In genomic region chr10:71963756-71964668, GRCh38 we compare ENCODE assay signal across 8 cellular contexts. TPM values are rescaled to one million over a fixed set of nuclear protein-coding genes. Genes with fewer than 3 reads are reported as not detected.
DNase-seq lines count a peak whose midpoint lies in the region; ATAC-seq and TF ChIP-seq lines count a peak whose summit lies in the region.

TSS of gene CHST3 (plus strand) at chr10:71964395. CDS start at chr10:72005843, 41,448 bp downstream.

- H3K36me3 Mint-ChIP-seq in memory B cell, result peaks cover 2% of the 10 kb centered on the region

- H3K4me1 ChIP-seq in endocrine pancreas (ENCODE audit: control insufficient read depth, insufficient read depth, low read length) (no peaks in the 10 kb centered on the region), testis (peaks cover 36% of the 10 kb centered on the region)

- peaks cover 3% of the 10 kb centered on the region for H3K9me3 Mint-ChIP-seq in memory B cell

- H3K4me1 Mint-ChIP-seq in memory B cell, result peaks cover under 1% of the 10 kb centered on the region

- intact Hi-C loops in testis (cut with DNase I; ENCODE audit: low total_unique reads), result loop anchor here (10.0 kb wide), 2 partner anchors 81 to 371 kb away; no protein-coding TSS in a partner anchor

- peak; percentile 70 for DNase-seq in activated CD8-positive, alpha-beta memory T cell treated with anti-CD3 and anti-CD28 coated beads for 24 hours
- no peak for DNase-seq in activated CD8-positive, alpha-beta memory T cell treated with anti-CD3 and anti-CD28 coated beads, Interleukin-2, amount 50 U/mL, for 4 hours
- DNase-seq in SK-N-MC (ENCODE audit: low read depth, low spot score), result no peak
- DNase-seq in memory B cell (ENCODE audit: low spot score in 2 of 2), result no peak
- peak; percentile 69 for DNase-seq in testis
- DNase-seq in COR-L47 (lab: John Stamatoyannopoulos, UW), result no peak

- 0 to 1% methylated on average over 12 to 67 of the region's 88 CpGs for WGBS in testis, 2 donors

- no peak for TF ChIP-seq CTCF in testis (IDR thresholded peaks at IDR 0.05)

- H3K27ac ChIP-seq in SK-N-MC, result no peak within 1 kb of the TSS
- peak within 1 kb of the TSS; percentile 94 to 97 for H3K27ac ChIP-seq in testis

- H3K27me3 ChIP-seq in endocrine pancreas (ENCODE audit: control insufficient read depth, insufficient read depth, low read length), result no peaks in the 10 kb centered on the region
- no peaks in the 10 kb centered on the region for H3K27me3 ChIP-seq in testis

- H3K4me3 Mint-ChIP-seq in memory B cell, result peak within 1 kb of the TSS; percentile 51

- no peaks in the 10 kb centered on the region for H3K9me3 ChIP-seq in SK-N-MC (ENCODE audit: low read depth, low read length)
- no peaks in the 10 kb centered on the region for H3K9me3 ChIP-seq in endocrine pancreas (ENCODE audit: control insufficient read depth, low read length)
- H3K9me3 ChIP-seq in testis, result no peaks in the 10 kb centered on the region

- peaks cover 32% of the 10 kb centered on the region for H3K27me3 Mint-ChIP-seq in memory B cell

- TF ChIP-seq POLR2A in testis (IDR thresholded peaks at IDR 0.05), result no peak

- H3K9ac ChIP-seq in SK-N-MC (ENCODE audit: insufficient read length), result peak within 1 kb of the TSS; percentile 70
- peak within 1 kb of the TSS; percentile 19 for H3K9ac ChIP-seq in endocrine pancreas (ENCODE audit: control insufficient read depth, insufficient read depth, low read length)

- H3K27ac Mint-ChIP-seq in memory B cell, result no peak within 1 kb of the TSS

- no peak for ATAC-seq in memory B cell (ENCODE audit: low read depth)
- no peak for ATAC-seq in GM21825 (IDR thresholded peaks at IDR 0.05; ENCODE audit: unreplicated experiment)

- peak within 1 kb of the TSS; percentile 84 for H3K4me3 ChIP-seq in SK-N-MC
- H3K4me3 ChIP-seq in endocrine pancreas (ENCODE audit: control insufficient read depth, insufficient read depth, low read length), result no peak within 1 kb of the TSS
- H3K4me3 ChIP-seq in testis, result peak within 1 kb of the TSS; percentile 73 to 86

- H3K36me3 ChIP-seq in SK-N-MC (ENCODE audit: insufficient read depth, low read length) (no peaks in the 10 kb centered on the region), endocrine pancreas (ENCODE audit: control insufficient read depth, insufficient read depth, low read length) (no peaks in the 10 kb centered on the region), testis (ENCODE audit: low read depth, missing control alignments) (no peaks in the 10 kb centered on the region)

RNA-seq across cellular contexts. Expression of gene CHST3, which starts in this region (rescaled TPM):
- total RNA-seq in testis, result 100 to 1,000 TPM; 107 to 218 TPM
- polyA plus RNA-seq in testis (ENCODE audit: insufficient read depth, low read depth, low replicate concordance), result 55.3 TPM

Comparison
In these comparisons a context has a peak if more than half of its experiments do, and no peak if none do; other contexts are left out.
1. DNase-seq: peak in activated CD8-positive, alpha-beta memory T cell treated with anti-CD3 and anti-CD28 coated beads for 24 hours (single experiment) and testis (single experiment); none in activated CD8-positive, alpha-beta memory T cell treated with anti-CD3 and anti-CD28 coated beads, Interleukin-2, amount 50 U/mL, for 4 hours (single experiment), SK-N-MC (single experiment), memory B cell (0 of 2) and COR-L47 (single experiment).